In the genomic region with DNA sequence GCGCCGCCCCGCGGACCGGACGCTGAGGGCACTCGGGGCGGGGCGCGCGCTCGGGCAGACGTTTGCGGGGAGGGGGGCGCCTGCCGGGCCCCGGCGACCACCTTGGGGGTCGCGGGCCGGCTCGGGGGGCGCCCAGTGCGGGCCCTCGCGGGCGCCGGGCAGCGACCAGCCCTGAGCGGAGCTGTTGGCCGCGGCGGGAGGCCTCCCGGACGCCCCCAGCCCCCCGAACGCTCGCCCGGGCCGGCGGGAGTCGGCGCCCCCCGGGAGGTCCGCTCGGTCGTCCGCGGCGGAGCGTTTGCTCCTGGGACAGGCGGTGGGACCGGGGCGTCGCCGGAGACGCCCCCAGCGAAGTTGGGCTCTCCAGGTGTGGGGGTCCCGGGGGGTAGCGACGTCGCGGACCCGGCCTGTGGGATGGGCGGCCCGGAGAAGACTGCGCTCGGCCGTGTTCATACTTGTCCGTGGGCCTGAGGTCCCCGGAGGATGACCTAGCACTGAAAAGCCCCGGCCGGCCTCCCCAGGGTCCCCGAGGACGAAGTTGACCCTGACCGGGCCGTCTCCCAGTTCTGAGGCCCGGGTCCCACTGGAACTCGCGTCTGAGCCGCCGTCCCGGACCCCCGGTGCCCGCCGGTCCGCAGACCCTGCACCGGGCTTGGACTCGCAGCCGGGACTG, we compare ENCODE assay signal across 8 cellular contexts. TPM values are rescaled to one million over a fixed set of nuclear protein-coding genes. Genes with fewer than 3 reads are reported as not detected.
DNase-seq lines count a peak whose midpoint lies in the region; ATAC-seq and TF ChIP-seq lines count a peak whose summit lies in the region.

No MANE protein-coding gene starts in this region.

- TF ChIP-seq CTCF in OCI-LY1 (IDR thresholded peaks at IDR 0.05; ENCODE audit: low read length) (no peak), endothelial cell (IDR thresholded peaks at IDR 0.05; ENCODE audit: unreplicated experiment) (no peak)

- no peaks in the 10 kb centered on the region for H4K20me1 ChIP-seq in OCI-LY1 (ENCODE audit: insufficient read depth, low read length)

- H3K27me3 ChIP-seq in OCI-LY1 (ENCODE audit: insufficient read depth, low read length) (no peaks in the 10 kb centered on the region), neuron (ENCODE audit: insufficient read depth, low read length) (no peaks in the 10 kb centered on the region)

- H2AFZ ChIP-seq in OCI-LY1 (ENCODE audit: low read length): no peak overlapping the region
- no peak overlapping the region for H2AFZ ChIP-seq in neuron (ENCODE audit: low read depth, low read length)

- H3K27me3 Mint-ChIP-seq in endothelial cell (ENCODE audit: unreplicated experiment): peaks cover 7% of the 10 kb centered on the region

- H3K4me1 ChIP-seq in OCI-LY1 (ENCODE audit: insufficient read depth, low read length, severe bottlenecking) (peaks cover 29% of the 10 kb centered on the region), neuron (ENCODE audit: insufficient read depth, low read length) (peaks cover 24% of the 10 kb centered on the region)

- no peaks in the 10 kb centered on the region for H3K9me3 Mint-ChIP-seq in endothelial cell (ENCODE audit: unreplicated experiment)

- ATAC-seq in HG03521 (IDR thresholded peaks at IDR 0.05; ENCODE audit: unreplicated experiment): no peak

- peaks cover 15% of the 10 kb centered on the region for H3K4me1 Mint-ChIP-seq in endothelial cell (ENCODE audit: unreplicated experiment)

- H3K79me2 ChIP-seq in OCI-LY1 (ENCODE audit: insufficient read depth, low read length): peaks cover 45% of the 10 kb centered on the region

- peak overlapping the region; percentile 80 for H3K9ac ChIP-seq in OCI-LY1 (ENCODE audit: low read length)

- H3K4me2 ChIP-seq in OCI-LY1 (ENCODE audit: low read length): peak overlapping the region; percentile 99

- no peaks in the 10 kb centered on the region for H3K9me2 ChIP-seq in OCI-LY1 (ENCODE audit: low read depth, low read length)

- peaks cover 7% of the 10 kb centered on the region for H3K36me3 Mint-ChIP-seq in endothelial cell (ENCODE audit: low read depth, unreplicated experiment)

- peak overlapping the region; percentile 75 for H3K27ac ChIP-seq in OCI-LY1 (ENCODE audit: low read depth, low read length, poor library complexity, severe bottlenecking)

- H3K36me3 ChIP-seq in OCI-LY1 (ENCODE audit: insufficient read depth, low read length) (peaks cover 24% of the 10 kb centered on the region), neuron (ENCODE audit: insufficient read depth, low read length) (peaks cover 5% of the 10 kb centered on the region)

- H3K9me3 ChIP-seq in OCI-LY1 (ENCODE audit: low read length) (no peaks in the 10 kb centered on the region), neuron (ENCODE audit: low read length) (no peaks in the 10 kb centered on the region)

- peak overlapping the region; percentile 96 for H3K4me3 Mint-ChIP-seq in endothelial cell (ENCODE audit: unreplicated experiment)

- H3F3A ChIP-seq in OCI-LY1 (ENCODE audit: insufficient read depth, low read length): no peaks in the 10 kb centered on the region; the same call in 1 of the 2 replicates

- H3K4me3 ChIP-seq in OCI-LY1 (ENCODE audit: low read depth, low read length, poor library complexity, severe bottlenecking): peak overlapping the region; percentile 87
- peak overlapping the region; percentile 60 for H3K4me3 ChIP-seq in neuron (ENCODE audit: low read length)

- H3K27ac Mint-ChIP-seq in endothelial cell (ENCODE audit: unreplicated experiment): peak overlapping the region; percentile 74

- DNase-seq in COLO668 (lab: John Stamatoyannopoulos, UW; ENCODE audit: unreplicated experiment): peak; percentile 32
- DNase-seq in endothelial cell (ENCODE audit: low spot score): peak; percentile 19
- DNase-seq in stimulated activated CD8-positive, alpha-beta memory T cell treated with anti-CD3 and anti-CD28 coated beads, Interleukin-4, amount 100 ng/mL, for 48 hours: no peak
- DNase-seq in stimulated activated CD4-positive, alpha-beta T cell treated with anti-CD3 and anti-CD28 coated beads, Interleukin-2, amount 100 ng/mL, for 48 hours: no peak
- DNase-seq in medulla oblongata (ENCODE audit: extremely low spot score): no peak

RNA-seq across cellular contexts. Expression of gene STK11, which starts 0.6 kb away (rescaled TPM):
- 63.9 TPM for total RNA-seq in endothelial cell (ENCODE audit: unreplicated experiment)

RNA-seq across cellular contexts. Expression of gene CBARP, which starts 31.6 kb away (rescaled TPM):
- 10.4 TPM for total RNA-seq in endothelial cell (ENCODE audit: unreplicated experiment)

RNA-seq across cellular contexts. Expression of gene SBNO2, which starts 32.1 kb away (rescaled TPM):
- total RNA-seq in endothelial cell (ENCODE audit: unreplicated experiment): 46.4 TPM

RNA-seq across cellular contexts. Expression of gene ATP5F1D, which starts 35.4 kb away (rescaled TPM):
- total RNA-seq in endothelial cell (ENCODE audit: unreplicated experiment): 175 TPM

RNA-seq across cellular contexts. Expression of gene MIDN, which starts 42.2 kb away (rescaled TPM):
- 204 TPM for total RNA-seq in endothelial cell (ENCODE audit: unreplicated experiment)

Comparison
In these comparisons a context has a peak if more than half of its experiments do, and no peak if none do; other contexts are left out.
1. DNase-seq: peak in COLO668 (single experiment) and endothelial cell (single experiment); none in stimulated activated CD8-positive, alpha-beta memory T cell treated with anti-CD3 and anti-CD28 coated beads, Interleukin-4, amount 100 ng/mL, for 48 hours (single experiment), stimulated activated CD4-positive, alpha-beta T cell treated with anti-CD3 and anti-CD28 coated beads, Interleukin-2, amount 100 ng/mL, for 48 hours (0 of 2) and medulla oblongata (single experiment).